In genomic region chr19:32580353-32580900, GRCh38 we compare ENCODE assay signal across 7 cellular contexts. TPM values are rescaled to one million over a fixed set of nuclear protein-coding genes. Genes with fewer than 3 reads are reported as not detected.
A peak's percentile ranks its signal among the peaks of the same experiment; 100 is the strongest.
DNase-seq lines count a peak whose midpoint lies in the region; ATAC-seq, FAIRE-seq and TF ChIP-seq lines count a peak whose summit lies in the region.

No MANE protein-coding gene starts in this region.

- ATAC-seq in HG02973 (IDR thresholded peaks at IDR 0.05; ENCODE audit: unreplicated experiment) = peak; percentile 23
- peak; percentile 28 for ATAC-seq in left ventricle myocardium superior
- peak; percentile 31 for ATAC-seq in stimulated activated effector memory CD8-positive, alpha-beta T cell treated with anti-CD3 and anti-CD28 coated beads, Interleukin-12 subunit alpha, Interleukin-12 subunit beta, amount 100 ng/mL, for 72 hours

- FAIRE-seq in GM19239 (lab: Jason Lieb, UNC) = no peak

- peak overlapping the region; percentile 80 for H3K27ac Mint-ChIP-seq in stimulated activated effector memory CD8-positive, alpha-beta T cell treated with anti-CD3 and anti-CD28 coated beads, Interleukin-12 subunit alpha, Interleukin-12 subunit beta, amount 100 ng/mL, for 72 hours

- peak; percentile 15 for DNase-seq in GM19239 (ENCODE audit: insufficient read length, low spot score)
- no peak for DNase-seq in left ventricle myocardium superior
- DNase-seq in stimulated activated effector memory CD8-positive, alpha-beta T cell treated with anti-CD3 and anti-CD28 coated beads, Interleukin-12 subunit alpha, Interleukin-12 subunit beta, amount 100 ng/mL, for 72 hours (ENCODE audit: low spot score in 2 of 2) = no peak
- DNase-seq in AG08396 (ENCODE audit: low spot score) = no peak
- no peak for DNase-seq in superior temporal gyrus (ENCODE audit: extremely low spot score)

- peak overlapping the region; percentile 90 for H3K27ac ChIP-seq in VCaP

- peak overlapping the region; percentile 86 for H3K4me3 Mint-ChIP-seq in stimulated activated effector memory CD8-positive, alpha-beta T cell treated with anti-CD3 and anti-CD28 coated beads, Interleukin-12 subunit alpha, Interleukin-12 subunit beta, amount 100 ng/mL, for 72 hours

- no peak for TF ChIP-seq CTCF in VCaP (conservative IDR thresholded peaks at IDR 0.05)

- peaks cover 27% of the 10 kb centered on the region for H3K36me3 Mint-ChIP-seq in stimulated activated effector memory CD8-positive, alpha-beta T cell treated with anti-CD3 and anti-CD28 coated beads, Interleukin-12 subunit alpha, Interleukin-12 subunit beta, amount 100 ng/mL, for 72 hours

- peaks cover 25% of the 10 kb centered on the region for H3K4me1 Mint-ChIP-seq in stimulated activated effector memory CD8-positive, alpha-beta T cell treated with anti-CD3 and anti-CD28 coated beads, Interleukin-12 subunit alpha, Interleukin-12 subunit beta, amount 100 ng/mL, for 72 hours

- intact Hi-C loops in left ventricle myocardium superior (cut with micrococcal nuclease) = no loop called here

- no peaks in the 10 kb centered on the region for H3K9me3 Mint-ChIP-seq in stimulated activated effector memory CD8-positive, alpha-beta T cell treated with anti-CD3 and anti-CD28 coated beads, Interleukin-12 subunit alpha, Interleukin-12 subunit beta, amount 100 ng/mL, for 72 hours

RNA-seq across cellular contexts. Expression of gene PDCD5, which starts 0.6 kb away (rescaled TPM):
- total RNA-seq in left ventricle myocardium superior = 135 TPM
